ENCODE assay signal across 17 cellular contexts in the genomic region with DNA sequence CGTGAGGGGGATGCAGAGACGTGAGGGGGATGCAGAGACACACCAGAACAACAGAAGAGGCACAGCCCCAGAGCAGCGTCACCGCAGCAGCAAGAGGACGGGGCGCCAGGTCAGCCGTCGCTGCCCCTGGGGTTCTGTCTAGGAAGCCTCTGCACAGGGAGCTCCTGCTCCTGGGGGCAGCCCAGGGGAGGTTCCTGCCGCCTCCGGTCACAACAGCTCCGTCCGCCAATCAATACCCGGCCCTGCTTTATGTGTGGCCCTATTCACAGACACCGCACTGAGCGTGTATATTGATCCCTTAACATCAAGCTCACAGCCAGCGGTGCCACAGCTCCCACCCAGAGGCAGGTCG.
DNase-seq lines count a peak whose midpoint lies in the region; ATAC-seq and TF ChIP-seq lines count a peak whose summit lies in the region.
"Had no signal": no experiment of that assay in that cellular context is flagged by ENCODE, and none has a peak within 500 bp of the region (broad histone marks: within the 10 kb centered on the region; RNA-seq: fewer than 3 reads in every experiment).

No MANE protein-coding gene starts in this region.

- peaks cover 2% of the 10 kb centered on the region for H3K9me3 Mint-ChIP-seq in activated CD8-positive, alpha-beta memory T cell treated with anti-CD3 and anti-CD28 coated beads, Interleukin-2, amount 10 ng/mL, durations not matched to agents 7 days and 5 days (ENCODE audit: low read depth)
- peaks cover 9% of the 10 kb centered on the region for H3K9me3 Mint-ChIP-seq in CD4-positive, alpha-beta T cell
- H3K9me3 Mint-ChIP-seq in T-cell: peaks cover 7 to 15% (median 12%) of the 10 kb centered on the region in 3 donors

- CTCF ChIA-PET in activated CD8-positive, alpha-beta memory T cell treated with anti-CD3 and anti-CD28 coated beads, Interleukin-2, amount 10 ng/mL, durations not matched to agents 7 days and 5 days (lab: Charles Lee): no interaction called here
- CTCF ChIA-PET in CD4-positive, alpha-beta T cell (lab: Charles Lee): no interaction called here
- CTCF ChIA-PET in T-cell (lab: Charles Lee): no interaction called here

- no peak for TF ChIP-seq CTCF in CD4-positive, alpha-beta T cell (IDR thresholded peaks at IDR 0.05)

- H3K18ac ChIP-seq in neuronal stem cell (ENCODE audit: low read length): peak overlapping the region; percentile 64

- no peak overlapping the region for H3K4me2 ChIP-seq in neuronal stem cell (ENCODE audit: insufficient read depth, low read length, poor library complexity, severe bottlenecking)
- H3K4me2 ChIP-seq: A549 had no signal

- H2BK12ac ChIP-seq in neuronal stem cell (ENCODE audit: low read length): no peak overlapping the region

- peak overlapping the region; percentile 65 for H4K8ac ChIP-seq in neuronal stem cell (ENCODE audit: low read depth, low read length)

- H2BK120ac ChIP-seq in neuronal stem cell (ENCODE audit: low read depth, low read length): no peak overlapping the region

- H3K27me3 Mint-ChIP-seq in activated CD8-positive, alpha-beta memory T cell treated with anti-CD3 and anti-CD28 coated beads, Interleukin-2, amount 10 ng/mL, durations not matched to agents 7 days and 5 days: no peaks in the 10 kb centered on the region
- no peaks in the 10 kb centered on the region for H3K27me3 Mint-ChIP-seq in CD4-positive, alpha-beta T cell
- no peaks in the 10 kb centered on the region for H3K27me3 Mint-ChIP-seq in T-cell

- no peak overlapping the region for H3K9ac ChIP-seq in neuronal stem cell (ENCODE audit: low read depth, low read length, poor library complexity)

- H2AK5ac ChIP-seq in neuronal stem cell (ENCODE audit: low read depth, low read length): peak overlapping the region; percentile 35

- no peaks in the 10 kb centered on the region for H3K9me3 ChIP-seq in CD4-positive, alpha-beta T cell (ENCODE audit: control insufficient read depth, low read length)
- H3K9me3 ChIP-seq in neuronal stem cell (replicated peaks in 1 of 2; ENCODE audit: control insufficient read depth in 2 of 2, insufficient read depth in 1 of 2, low read depth in 1 of 2, low read length in 2 of 2): peaks cover 5 to 6% of the 10 kb centered on the region in 2 donors
- H3K9me3 ChIP-seq: A549 had no signal

- POLR2A ChIA-PET in CD4-positive, alpha-beta T cell (lab: Charles Lee): interaction anchor here (0.7 kb wide), 1 partner anchor 34 kb away, joined by 3 read pairs; no protein-coding TSS in a partner anchor
- POLR2A ChIA-PET in T-cell (lab: Charles Lee): no interaction called here

- no peaks in the 10 kb centered on the region for H3K36me3 Mint-ChIP-seq in activated CD8-positive, alpha-beta memory T cell treated with anti-CD3 and anti-CD28 coated beads, Interleukin-2, amount 10 ng/mL, durations not matched to agents 7 days and 5 days
- no peaks in the 10 kb centered on the region for H3K36me3 Mint-ChIP-seq in CD4-positive, alpha-beta T cell (ENCODE audit: low read depth)
- H3K36me3 Mint-ChIP-seq in T-cell: no peaks in the 10 kb centered on the region

- no peak overlapping the region for H3K4me3 Mint-ChIP-seq in activated CD8-positive, alpha-beta memory T cell treated with anti-CD3 and anti-CD28 coated beads, Interleukin-2, amount 10 ng/mL, durations not matched to agents 7 days and 5 days
- H3K4me3 Mint-ChIP-seq in CD4-positive, alpha-beta T cell: peak overlapping the region; percentile 55
- H3K4me3 Mint-ChIP-seq in T-cell: peak overlapping the region; percentile 5 to 73 (median 24)

- peaks cover 14% of the 10 kb centered on the region for H3K79me1 ChIP-seq in neuronal stem cell (ENCODE audit: low read depth, low read length)

- no peak for DNase-seq in activated CD8-positive, alpha-beta memory T cell treated with anti-CD3 and anti-CD28 coated beads, Interleukin-2, amount 10 ng/mL, durations not matched to agents 7 days and 5 days
- no peak for DNase-seq in activated CD8-positive, alpha-beta memory T cell treated with anti-CD3 and anti-CD28 coated beads, Interleukin-2, amount 50 U/mL, for 48 hours
- no peak for DNase-seq in CD4-positive, alpha-beta T cell
- DNase-seq in T-cell (no peak), neuronal stem cell (ENCODE audit: low spot score) (no peak), left ventricle myocardium superior (no peak), NCI-H128 (lab: John Stamatoyannopoulos, UW; ENCODE audit: unreplicated experiment) (no peak)
- DNase-seq: C1 segment of cervical spinal cord, DMS79, KBM-7, MV-4-11, NCI-H1417 treated with DMSO at 0.1 percent for 48 hours, NCI-H1930, NCI-H748 treated with DMSO at 0.1 percent for 48 hours, Peyer's patch, SHP77 had no signal

- peak overlapping the region; percentile 75 for H3K14ac ChIP-seq in neuronal stem cell (ENCODE audit: low read length)

- no peak overlapping the region for H2BK15ac ChIP-seq in neuronal stem cell (ENCODE audit: low read length)

- H3K4me1 ChIP-seq in neuronal stem cell (ENCODE audit: control insufficient read depth in 2 of 2, insufficient read depth in 1 of 2, low read depth in 1 of 2, low read length in 2 of 2): peaks cover 0 to 4% of the 10 kb centered on the region in 2 donors
- H3K4me1 ChIP-seq: A549, Peyer's patch had no signal

- WGBS in neuronal stem cell (ENCODE audit: extremely low coverage in 2 of 2, insufficient read length in 2 of 2, insufficient replicate concordance in 1 of 2), 2 donors: no CpG with 5 or more reads among the region's 17 CpGs

- ATAC-seq in activated CD8-positive, alpha-beta memory T cell treated with anti-CD3 and anti-CD28 coated beads, Interleukin-2, amount 10 ng/mL, durations not matched to agents 7 days and 5 days: peak; percentile 23
- ATAC-seq in CD4-positive, alpha-beta T cell (ENCODE audit: poor library complexity): peak; percentile 26
- ATAC-seq in T-cell (replicated peaks in 1 of 4) (peak in 3 of 4 experiments; percentile 8 to 11 (median 8)), left ventricle myocardium superior (no peak)
- ATAC-seq: A549 had no signal

- H3K27ac Mint-ChIP-seq in activated CD8-positive, alpha-beta memory T cell treated with anti-CD3 and anti-CD28 coated beads, Interleukin-2, amount 10 ng/mL, durations not matched to agents 7 days and 5 days: peak overlapping the region; percentile 8
- peak overlapping the region; percentile 67 for H3K27ac Mint-ChIP-seq in CD4-positive, alpha-beta T cell
- peak overlapping the region; percentile 73 to 92 for H3K27ac Mint-ChIP-seq in T-cell

- peak overlapping the region; percentile 75 for H2BK5ac ChIP-seq in neuronal stem cell (ENCODE audit: low read length)

- H3K27ac ChIP-seq in CD4-positive, alpha-beta T cell (ENCODE audit: low read depth, low read length): no peak overlapping the region
- no peak overlapping the region for H3K27ac ChIP-seq in neuronal stem cell (replicated peaks; ENCODE audit: low read length)
- H3K27ac ChIP-seq: A549, Peyer's patch had no signal

- H3K4ac ChIP-seq in neuronal stem cell (ENCODE audit: low read length): peak overlapping the region; percentile 66

- H3K23ac ChIP-seq in neuronal stem cell (ENCODE audit: low read depth, low read length, poor library complexity): no peak overlapping the region

- H2AFZ ChIP-seq in neuronal stem cell (ENCODE audit: low read length): no peak overlapping the region

- intact Hi-C loops in CD4-positive, alpha-beta T cell (cut with DNase I, micrococcal nuclease): no loop called here
- intact Hi-C loops in left ventricle myocardium superior (cut with micrococcal nuclease): no loop called here

- H3K4me1 Mint-ChIP-seq in activated CD8-positive, alpha-beta memory T cell treated with anti-CD3 and anti-CD28 coated beads, Interleukin-2, amount 10 ng/mL, durations not matched to agents 7 days and 5 days: peaks cover 14% of the 10 kb centered on the region
- H3K4me1 Mint-ChIP-seq in CD4-positive, alpha-beta T cell (ENCODE audit: low read depth): peaks cover 30% of the 10 kb centered on the region
- H3K4me1 Mint-ChIP-seq in T-cell: peaks cover 19 to 42% (median 37%) of the 10 kb centered on the region in 3 donors

- no peaks in the 10 kb centered on the region for H3K36me3 ChIP-seq in neuronal stem cell (replicated peaks in 1 of 2; ENCODE audit: control insufficient read depth in 2 of 2, insufficient read depth in 2 of 2, low read length in 2 of 2)
- H3K36me3 ChIP-seq: Peyer's patch had no signal

- H3K27me3 ChIP-seq in CD4-positive, alpha-beta T cell (ENCODE audit: control insufficient read depth, insufficient read depth, low read length): no peaks in the 10 kb centered on the region
- peaks cover 0 to 17% (median 3%) of the 10 kb centered on the region in 3 experiments for H3K27me3 ChIP-seq in neuronal stem cell (ENCODE audit: control insufficient read depth in 3 of 3, insufficient read depth in 3 of 3, low read depth in 1 of 3, low read length in 3 of 3)
- H3K27me3 ChIP-seq: Peyer's patch had no signal

- H4K91ac ChIP-seq in neuronal stem cell (ENCODE audit: low read depth, low read length, poor library complexity): no peak overlapping the region

- H3K4me3 ChIP-seq in neuronal stem cell (ENCODE audit: low read length in 2 of 2): no peak overlapping the region
- H3K4me3 ChIP-seq: A549, Peyer's patch had no signal

Comparison
In these comparisons a context has a peak if more than half of its experiments do, and no peak if none do; other contexts are left out.
1. H3K27ac Mint-ChIP-seq: peak in every context shown above with its lines; median percentile 82 in T-cell; 67 in CD4-positive, alpha-beta T cell; 8 in activated CD8-positive, alpha-beta memory T cell treated with anti-CD3 and anti-CD28 coated beads, Interleukin-2, amount 10 ng/mL, durations not matched to agents 7 days and 5 days.